ENCODE assay signal across 1 cellular context in the genomic region with DNA sequence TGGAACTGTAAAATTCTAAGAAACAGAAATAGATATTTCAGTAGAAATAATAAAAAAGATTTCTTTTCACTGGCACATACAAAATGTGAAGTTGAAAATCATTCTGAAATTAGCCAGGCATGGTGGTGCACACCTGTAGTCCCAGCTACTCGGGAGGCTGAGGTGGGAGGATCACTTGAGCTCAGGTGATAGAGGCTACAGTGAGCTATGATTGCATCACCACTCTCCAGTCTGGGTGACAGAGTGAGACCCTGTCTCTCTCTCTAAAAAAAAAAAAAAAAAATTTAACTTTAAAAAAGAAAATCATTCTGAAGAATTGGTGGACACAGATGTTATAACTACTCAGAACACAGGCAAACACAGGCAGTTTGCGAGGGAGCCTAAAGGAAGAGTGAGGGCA.
TF ChIP-seq lines count a peak whose summit lies in the region.

No MANE protein-coding gene starts in this region.

TF ChIP-seq in GM23338, 12 proteins besides CTCF, POLR2A, EP300 and RAD21 (continued from another document):
- TF ChIP-seq ZNF114 (CRISPR knock-in tag; IDR thresholded peaks at IDR 0.05) (no peak), JUNB (IDR thresholded peaks at IDR 0.05; ENCODE audit: unreplicated experiment) (no peak)
